ENCODE assay signal across 1 cellular context in genomic region chr7:134991469-134992339, GRCh38.
TF ChIP-seq lines count a peak whose summit lies in the region.

No MANE protein-coding gene starts in this region.

TF ChIP-seq in HepG2, 621 proteins besides CTCF, POLR2A, EP300 and RAD21 (continued from another document and continues in another):
- TF ChIP-seq ZBTB20 (CRISPR knock-in tag; IDR thresholded peaks at IDR 0.05; ENCODE audit: borderline replicate concordance, low read depth) (peak; percentile 78; the same call in 1 of the 2 replicates), ZNF460 (CRISPR knock-in tag; IDR thresholded peaks at IDR 0.05; ENCODE audit: borderline replicate concordance) (no peak), ZNF781 (CRISPR knock-in tag; IDR thresholded peaks at IDR 0.05; ENCODE audit: borderline replicate concordance, not compliant biosample characterization) (peak; percentile 8), ZNF737 (CRISPR knock-in tag; IDR thresholded peaks at IDR 0.05; ENCODE audit: borderline replicate concordance) (no peak), ZNF274 (CRISPR knock-in tag; IDR thresholded peaks at IDR 0.05) (no peak), ZEB1 (IDR thresholded peaks at IDR 0.05; ENCODE audit: insufficient replicate concordance, low read depth) (no peak), MAFF (IDR thresholded peaks at IDR 0.05; ENCODE audit: low read depth, low read length) (no peak), ZNF598 (CRISPR knock-in tag; IDR thresholded peaks at IDR 0.05; ENCODE audit: borderline replicate concordance) (no peak), SNAPC4 (CRISPR knock-in tag; IDR thresholded peaks at IDR 0.05) (no peak), SIX1 (CRISPR knock-in tag; IDR thresholded peaks at IDR 0.05; ENCODE audit: borderline replicate concordance) (peak; percentile 65; the same call in 1 of the 2 replicates), CHD2 (IDR thresholded peaks at IDR 0.05; ENCODE audit: low read depth, low read length) (no peak), ZNF703 (CRISPR knock-in tag; IDR thresholded peaks at IDR 0.05; ENCODE audit: borderline replicate concordance) (no peak), PLSCR1 (CRISPR knock-in tag; IDR thresholded peaks at IDR 0.05; ENCODE audit: borderline replicate concordance) (no peak), IRF2 (CRISPR knock-in tag; IDR thresholded peaks at IDR 0.05) (peak; percentile 76), PAX8 (CRISPR knock-in tag; IDR thresholded peaks at IDR 0.05; ENCODE audit: borderline replicate concordance) (no peak), ZNF317 (CRISPR knock-in tag; IDR thresholded peaks at IDR 0.05) (no peak), SNAI1 (CRISPR knock-in tag; IDR thresholded peaks at IDR 0.05; ENCODE audit: borderline replicate concordance) (no peak), ESRRA (CRISPR knock-in tag; IDR thresholded peaks at IDR 0.05; ENCODE audit: low read depth) (no peak), ZNF558 (CRISPR knock-in tag; IDR thresholded peaks at IDR 0.05; ENCODE audit: borderline replicate concordance) (no peak), TBL1XR1 (IDR thresholded peaks at IDR 0.05; ENCODE audit: borderline replicate concordance, low read length, partially characterized antibody) (no peak), TEF (CRISPR knock-in tag; IDR thresholded peaks at IDR 0.05) (no peak), NFE2L2 (IDR thresholded peaks at IDR 0.05; ENCODE audit: low read length) (no peak), ZNF430 (CRISPR knock-in tag; IDR thresholded peaks at IDR 0.05) (peak; percentile 52; the same call in 1 of the 2 replicates), ZNF468 (CRISPR knock-in tag; IDR thresholded peaks at IDR 0.05) (no peak), SATB2 (CRISPR knock-in tag; IDR thresholded peaks at IDR 0.05) (no peak), ETV6 (CRISPR knock-in tag; conservative IDR thresholded peaks at IDR 0.05) (no peak), ZNF740 (CRISPR knock-in tag; IDR thresholded peaks at IDR 0.05) (peak; percentile 87; the same call in 1 of the 2 replicates), ZNF577 (CRISPR knock-in tag; IDR thresholded peaks at IDR 0.05; ENCODE audit: borderline replicate concordance, low read depth) (no peak), ZNF720 (CRISPR knock-in tag; IDR thresholded peaks at IDR 0.05) (no peak), ZNF350 (CRISPR knock-in tag; IDR thresholded peaks at IDR 0.05; ENCODE audit: borderline replicate concordance, low read depth) (no peak), THAP11 (CRISPR knock-in tag; IDR thresholded peaks at IDR 0.05) (peak; percentile 54; the same call in 1 of the 2 replicates), ZBTB38 (CRISPR knock-in tag; IDR thresholded peaks at IDR 0.05) (no peak), TCF7 (IDR thresholded peaks at IDR 0.05; ENCODE audit: low read depth) (peak; percentile 17; the same call in 1 of the 2 replicates), ZSCAN9 (CRISPR knock-in tag; IDR thresholded peaks at IDR 0.05; ENCODE audit: borderline replicate concordance) (no peak), ZNF619 (CRISPR knock-in tag; IDR thresholded peaks at IDR 0.05) (no peak), DMTF1 (CRISPR knock-in tag; IDR thresholded peaks at IDR 0.05) (no peak), ZNF674 (CRISPR knock-in tag; IDR thresholded peaks at IDR 0.05; ENCODE audit: low read depth) (no peak), ZKSCAN1 (IDR thresholded peaks at IDR 0.05; ENCODE audit: low read length) (peak; percentile 85), SNAPC2 (CRISPR knock-in tag; IDR thresholded peaks at IDR 0.05) (no peak), ZNF776 (CRISPR knock-in tag; IDR thresholded peaks at IDR 0.05) (no peak), ZNF33A (CRISPR knock-in tag; IDR thresholded peaks at IDR 0.05; ENCODE audit: borderline replicate concordance) (no peak), ZBTB25 (CRISPR knock-in tag; IDR thresholded peaks at IDR 0.05) (peak; percentile 75; the same call in 1 of the 2 replicates), JARID2 (CRISPR knock-in tag; IDR thresholded peaks at IDR 0.05; ENCODE audit: insufficient replicate concordance) (no peak), FLYWCH1 (CRISPR knock-in tag; IDR thresholded peaks at IDR 0.05) (no peak), ZGPAT (CRISPR knock-in tag; IDR thresholded peaks at IDR 0.05) (peak; percentile 91), ZNF232 (CRISPR knock-in tag; IDR thresholded peaks at IDR 0.05; ENCODE audit: borderline replicate concordance) (no peak), ZNF768 (CRISPR knock-in tag; IDR thresholded peaks at IDR 0.05) (no peak), ZNF207 (IDR thresholded peaks at IDR 0.05; ENCODE audit: borderline replicate concordance) (no peak), NFYB (CRISPR knock-in tag; IDR thresholded peaks at IDR 0.05) (no peak), KLF13 (CRISPR knock-in tag; IDR thresholded peaks at IDR 0.05) (no peak), ZNF296 (CRISPR knock-in tag; conservative IDR thresholded peaks at IDR 0.05) (no peak), SMAD1 (CRISPR knock-in tag; IDR thresholded peaks at IDR 0.05; ENCODE audit: borderline replicate concordance, low read depth) (no peak), AGO1 (IDR thresholded peaks at IDR 0.05; ENCODE audit: low read depth, low read length, poor library complexity, severe bottlenecking) (no peak), FOXK2 (IDR thresholded peaks at IDR 0.05) (peak; percentile 56; the same call in 1 of the 2 replicates), SALL1 (CRISPR knock-in tag; IDR thresholded peaks at IDR 0.05) (peak; percentile 92), ZFP1 (CRISPR knock-in tag; IDR thresholded peaks at IDR 0.05) (peak; percentile 63), ZNF180 (CRISPR knock-in tag; IDR thresholded peaks at IDR 0.05; ENCODE audit: borderline replicate concordance, low read depth) (no peak), ISX (CRISPR knock-in tag; conservative IDR thresholded peaks at IDR 0.05) (no peak), FOXP1 (IDR thresholded peaks at IDR 0.05) (0 out of 2 replicates have a peak, but pooled peaks have one; percentile 48), FOXP1 (CRISPR knock-in tag; IDR thresholded peaks at IDR 0.05) (peak; percentile 79)
- TF ChIP-seq, protein P1, sequence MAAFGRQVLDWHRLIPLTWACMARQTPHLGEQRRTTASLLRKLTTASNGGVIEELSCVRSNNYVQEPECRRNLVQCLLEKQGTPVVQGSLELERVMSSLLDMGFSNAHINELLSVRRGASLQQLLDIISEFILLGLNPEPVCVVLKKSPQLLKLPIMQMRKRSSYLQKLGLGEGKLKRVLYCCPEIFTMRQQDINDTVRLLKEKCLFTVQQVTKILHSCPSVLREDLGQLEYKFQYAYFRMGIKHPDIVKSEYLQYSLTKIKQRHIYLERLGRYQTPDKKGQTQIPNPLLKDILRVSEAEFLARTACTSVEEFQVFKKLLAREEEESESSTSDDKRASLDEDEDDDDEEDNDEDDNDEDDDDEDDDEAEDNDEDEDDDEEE (CRISPR knock-in tag; IDR thresholded peaks at IDR 0.05) = no peak
- TF ChIP-seq, protein P2, sequence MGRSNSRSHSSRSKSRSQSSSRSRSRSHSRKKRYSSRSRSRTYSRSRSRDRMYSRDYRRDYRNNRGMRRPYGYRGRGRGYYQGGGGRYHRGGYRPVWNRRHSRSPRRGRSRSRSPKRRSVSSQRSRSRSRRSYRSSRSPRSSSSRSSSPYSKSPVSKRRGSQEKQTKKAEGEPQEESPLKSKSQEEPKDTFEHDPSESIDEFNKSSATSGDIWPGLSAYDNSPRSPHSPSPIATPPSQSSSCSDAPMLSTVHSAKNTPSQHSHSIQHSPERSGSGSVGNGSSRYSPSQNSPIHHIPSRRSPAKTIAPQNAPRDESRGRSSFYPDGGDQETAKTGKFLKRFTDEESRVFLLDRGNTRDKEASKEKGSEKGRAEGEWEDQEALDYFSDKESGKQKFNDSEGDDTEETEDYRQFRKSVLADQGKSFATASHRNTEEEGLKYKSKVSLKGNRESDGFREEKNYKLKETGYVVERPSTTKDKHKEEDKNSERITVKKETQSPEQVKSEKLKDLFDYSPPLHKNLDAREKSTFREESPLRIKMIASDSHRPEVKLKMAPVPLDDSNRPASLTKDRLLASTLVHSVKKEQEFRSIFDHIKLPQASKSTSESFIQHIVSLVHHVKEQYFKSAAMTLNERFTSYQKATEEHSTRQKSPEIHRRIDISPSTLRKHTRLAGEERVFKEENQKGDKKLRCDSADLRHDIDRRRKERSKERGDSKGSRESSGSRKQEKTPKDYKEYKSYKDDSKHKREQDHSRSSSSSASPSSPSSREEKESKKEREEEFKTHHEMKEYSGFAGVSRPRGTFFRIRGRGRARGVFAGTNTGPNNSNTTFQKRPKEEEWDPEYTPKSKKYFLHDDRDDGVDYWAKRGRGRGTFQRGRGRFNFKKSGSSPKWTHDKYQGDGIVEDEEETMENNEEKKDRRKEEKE (IDR thresholded peaks at IDR 0.05) = no peak
